28 cellular contexts compared by ENCODE assay signal in genomic region chr4:72948080-72948479, GRCh38.
DNase-seq lines count a peak whose midpoint lies in the region; ATAC-seq, FAIRE-seq and TF ChIP-seq lines count a peak whose summit lies in the region.
"Had no signal": no experiment of that assay in that cellular context is flagged by ENCODE, and none has a peak within 500 bp of the region (broad histone marks: within the 10 kb centered on the region; RNA-seq: fewer than 3 reads in every experiment).

No MANE protein-coding gene starts in this region.

- DNase-seq in kidney (no peak), iPS-NIHi7 (ENCODE audit: extremely low spot score) (no peak), nephron progenitor cell (no peak), cerebellar cortex (ENCODE audit: low spot score) (no peak)
- DNase-seq: ACHN; AML-193; BE2C; CD4-positive, alpha-beta T cell; CD8-positive, alpha-beta memory T cell; DMS 273 treated with DMSO at 0.1 percent for 48 hours; DMS79; EL; GF-D8; GM23248; H7; HCEC 1CT had no signal

- H3K36me3 Mint-ChIP-seq in nephron progenitor cell (ENCODE audit: low read depth) = no peaks in the 10 kb centered on the region
- H3K36me3 Mint-ChIP-seq: CD14-positive monocyte; CD8-positive, alpha-beta memory T cell had no signal

- no peak overlapping the region for H3K27ac ChIP-seq in kidney (ENCODE audit: low read depth in 2 of 2, low read length in 2 of 2)
- H3K27ac ChIP-seq: 22Rv1; A549; BLaER1 treated with 17β-estradiol and CSF1 and Interleukin-3, amounts not matched to agents 10 nM and 100 nM; GM23248 had no signal

- no peaks in the 10 kb centered on the region for H3K9me3 Mint-ChIP-seq in nephron progenitor cell

- H3K4me3 ChIP-seq in kidney (ENCODE audit: low read length in 2 of 2) = no peak overlapping the region
- H3K4me3 ChIP-seq: A549; BLaER1 treated with 17β-estradiol and CSF1 and Interleukin-3, amounts not matched to agents 10 nM and 100 nM; GM23248 had no signal

- H3K36me3 ChIP-seq in kidney (ENCODE audit: control insufficient read depth in 1 of 2, insufficient read depth in 2 of 2, low read length in 2 of 2) = no peaks in the 10 kb centered on the region
- H3K36me3 ChIP-seq: BE2C; BLaER1 treated with 17β-estradiol and CSF1 and Interleukin-3, amounts not matched to agents 10 nM and 100 nM had no signal

- H3K4me3 Mint-ChIP-seq in nephron progenitor cell = no peak overlapping the region
- H3K4me3 Mint-ChIP-seq: CD14-positive monocyte; CD4-positive, alpha-beta T cell; CD8-positive, alpha-beta memory T cell had no signal

- peak; percentile 95 for FAIRE-seq in A204.1 (lab: Jason Lieb, UNC)
- peak; percentile 93 for FAIRE-seq in TTC549 (lab: Jason Lieb, UNC)
- FAIRE-seq in endometrium (lab: Jason Lieb, UNC) = peak; percentile 85
- FAIRE-seq in kidney (lab: Jason Lieb, UNC) = peak; percentile 96
- FAIRE-seq: A549, D721Med, GM12891, GM18507, H1 had no signal

- no peak overlapping the region for H3K9ac ChIP-seq in kidney (ENCODE audit: low read length in 2 of 2)
- H3K9ac ChIP-seq: BLaER1 treated with 17β-estradiol and CSF1 and Interleukin-3, amounts not matched to agents 10 nM and 100 nM; GM23248 had no signal

- no peak overlapping the region for H3K27ac Mint-ChIP-seq in nephron progenitor cell
- H3K27ac Mint-ChIP-seq: CD14-positive monocyte; CD4-positive, alpha-beta T cell; CD8-positive, alpha-beta memory T cell had no signal

- intact Hi-C loops in kidney (cut with DNase I) = no loop called here

- no peak for TF ChIP-seq CTCF in kidney (IDR thresholded peaks at IDR 0.05; ENCODE audit: borderline replicate concordance, extremely low read depth, insufficient read depth)
- TF ChIP-seq CTCF in nephron progenitor cell (IDR thresholded peaks at IDR 0.05) = no peak

- no peaks in the 10 kb centered on the region for H3K4me1 Mint-ChIP-seq in nephron progenitor cell
- H3K4me1 Mint-ChIP-seq: CD14-positive monocyte; CD8-positive, alpha-beta memory T cell had no signal

- no peaks in the 10 kb centered on the region for H3K9me3 ChIP-seq in kidney (ENCODE audit: control insufficient read depth in 1 of 2, low read length in 2 of 2)
- H3K9me3 ChIP-seq: A549, BE2C had no signal

- ATAC-seq in HG03565 (IDR thresholded peaks at IDR 0.05; ENCODE audit: unreplicated experiment) = no peak
- ATAC-seq: A549 had no signal

- no peaks in the 10 kb centered on the region for H3K4me1 ChIP-seq in kidney (ENCODE audit: control insufficient read depth in 1 of 2, insufficient read depth in 1 of 2, low read depth in 1 of 2, low read length in 2 of 2)
- H3K4me1 ChIP-seq: BE2C; BLaER1 treated with 17β-estradiol and CSF1 and Interleukin-3, amounts not matched to agents 10 nM and 100 nM had no signal

- peaks cover 2% of the 10 kb centered on the region for H3K27me3 Mint-ChIP-seq in nephron progenitor cell (ENCODE audit: low read depth, poor library complexity)
